7 cellular contexts compared by ENCODE assay signal in the genomic region with DNA sequence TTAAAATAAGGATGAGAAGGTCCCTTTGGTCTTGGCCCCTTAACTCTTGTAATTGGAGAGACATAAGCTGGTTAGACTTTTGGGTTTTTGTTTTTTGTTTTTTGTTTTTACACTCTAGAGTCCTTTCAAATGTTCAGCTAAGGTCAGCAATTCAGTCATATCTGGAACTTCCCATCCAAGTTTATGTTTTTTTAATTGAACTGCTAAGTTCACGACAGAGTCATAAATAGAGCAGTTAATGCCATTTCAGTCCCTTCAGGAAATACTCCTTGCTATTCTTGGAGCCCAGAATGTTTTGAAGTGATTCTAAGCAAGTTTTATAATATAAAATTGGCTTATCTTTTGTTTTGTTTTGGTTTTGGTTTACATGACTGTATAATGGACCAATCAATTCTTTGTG.
"Had no signal": no experiment of that assay in that cellular context is flagged by ENCODE, and none has a peak within 500 bp of the region (broad histone marks: within the 10 kb centered on the region; RNA-seq: fewer than 3 reads in every experiment).

No MANE protein-coding gene starts in this region.

- H3K27ac ChIP-seq: GM23248 had no signal

- H3K4me3 ChIP-seq: GM23248, HAP-1 had no signal

- ATAC-seq: HCT116 had no signal

- H2AFZ ChIP-seq: GM23248 had no signal

- FAIRE-seq: HTR-8/SVneo had no signal

- H3K9ac ChIP-seq: GM23248 had no signal

- H3K9me3 ChIP-seq: HAP-1 had no signal

- H3K4me1 ChIP-seq: HAP-1 had no signal

- DNase-seq: GM23248, GOT3, H7, IMR-90 had no signal

- H3K36me3 ChIP-seq: HAP-1 had no signal
